ENCODE assay signal across 9 cellular contexts in genomic region chr13:27920677-27921420, GRCh38. TPM values are rescaled to one million over a fixed set of nuclear protein-coding genes. Genes with fewer than 3 reads are reported as not detected.
A peak's percentile ranks its signal among the peaks of the same experiment; 100 is the strongest.
DNase-seq lines count a peak whose midpoint lies in the region; FAIRE-seq and TF ChIP-seq lines count a peak whose summit lies in the region.
"Had no signal": no experiment of that assay in that cellular context is flagged by ENCODE, and none has a peak within 500 bp of the region (broad histone marks: within the 10 kb centered on the region; RNA-seq: fewer than 3 reads in every experiment).

No MANE protein-coding gene starts in this region.

- no peaks in the 10 kb centered on the region for H3K79me2 ChIP-seq in fibroblast of lung (ENCODE audit: control insufficient read depth, insufficient read depth, low read length)

- H3K27me3 ChIP-seq in SJSA1 (replicated peaks) (peaks cover 83% of the 10 kb centered on the region), fibroblast of lung (ENCODE audit: control insufficient read depth, insufficient read depth, low read length) (peaks cover 85% of the 10 kb centered on the region)

- no peak for TF ChIP-seq CTCF in fibroblast of lung (conservative IDR thresholded peaks at IDR 0.05 in 1 of 2, IDR thresholded peaks at IDR 0.05 in 1 of 2; ENCODE audit: low read depth in 1 of 2, low read length in 2 of 2)

- peaks cover 13% of the 10 kb centered on the region for H3K4me1 ChIP-seq in SJSA1 (replicated peaks)
- H3K4me1 ChIP-seq in fibroblast of lung (ENCODE audit: control insufficient read depth, extremely low read depth, insufficient read depth, low read length) = no peaks in the 10 kb centered on the region

- H3K4me2 ChIP-seq in fibroblast of lung (ENCODE audit: extremely low read depth, insufficient read depth, low read length) = peak overlapping the region; percentile 15

- no peak for TF ChIP-seq POLR2A in GM12891 (IDR thresholded peaks at IDR 0.05; ENCODE audit: low read depth, low read length)
- no peak for TF ChIP-seq POLR2A in H54 (IDR thresholded peaks at IDR 0.05; ENCODE audit: low read depth, low read length)

- DNase-seq in DMS79 treated with DMSO at 0.1 percent for 48 hours (lab: John Stamatoyannopoulos, UW) (peak; percentile 3), DMS79 (lab: John Stamatoyannopoulos, UW) (no peak), SJSA1 (ENCODE audit: low read depth in 1 of 2, low spot score in 2 of 2) (no peak), fibroblast of lung (ENCODE audit: low read depth in 2 of 2) (peak in 1 of 2 donors; percentile 18), retina (peak; percentile 74), NCI-H146 treated with DMSO at 0.1 percent for 48 hours (lab: John Stamatoyannopoulos, UW; ENCODE audit: unreplicated experiment) (no peak), GM12891 (ENCODE audit: insufficient read length, low spot score) (no peak), H54 (ENCODE audit: insufficient read length, low spot score) (no peak)

- no peaks in the 10 kb centered on the region for H3K36me3 ChIP-seq in SJSA1
- no peaks in the 10 kb centered on the region for H3K36me3 ChIP-seq in fibroblast of lung (ENCODE audit: control insufficient read depth, insufficient read depth, low read length)

- H3K9me3 ChIP-seq in SJSA1 (replicated peaks) = no peaks in the 10 kb centered on the region
- H3K9me3 ChIP-seq in fibroblast of lung (ENCODE audit: control insufficient read depth, insufficient read depth, low read depth, low read length) = no peaks in the 10 kb centered on the region

- FAIRE-seq in GM12891 (lab: Jason Lieb, UNC) (no peak), H54 (lab: Jason Lieb, UNC) (no peak)

- H3K4me3 ChIP-seq in SJSA1 (peak overlapping the region; percentile 16), fibroblast of lung (replicated peaks in 1 of 4; ENCODE audit: control extremely low read depth in 1 of 4, insufficient read depth in 1 of 4, low read depth in 3 of 4, low read length in 4 of 4) (peak overlapping the region in 2 of 4 experiments; percentile 20 to 30)

- H2AFZ ChIP-seq in fibroblast of lung (ENCODE audit: low read length) = no peak overlapping the region

- H3K9ac ChIP-seq in fibroblast of lung (ENCODE audit: insufficient read depth, low read length) = no peak overlapping the region

- no peaks in the 10 kb centered on the region for H4K20me1 ChIP-seq in fibroblast of lung (ENCODE audit: control insufficient read depth, extremely low read depth, insufficient read depth, low read length)

- H3K27ac ChIP-seq in SJSA1 (no peak overlapping the region), fibroblast of lung (ENCODE audit: insufficient read depth, low read length) (no peak overlapping the region)

TF ChIP-seq in GM12891, 5 proteins besides CTCF, POLR2A, EP300 and RAD21:
- TF ChIP-seq PAX5 (IDR thresholded peaks at IDR 0.05; ENCODE audit: insufficient read depth, low read length, severe bottlenecking) (no peak), TAF1 (IDR thresholded peaks at IDR 0.05; ENCODE audit: low read depth, low read length) (no peak), SPI1 (IDR thresholded peaks at IDR 0.05; ENCODE audit: low read depth, low read length) (no peak), POU2F2 (IDR thresholded peaks at IDR 0.05; ENCODE audit: low read depth, low read length) (no peak), POLR2AphosphoS5 (IDR thresholded peaks at IDR 0.05; ENCODE audit: low read depth, low read length) (no peak)

RNA-seq across cellular contexts. Expression of gene PDX1, which starts 1.0 kb away (rescaled TPM):
- not detected in 2 replicates for total RNA-seq in SJSA1 (2014; rRNA removed; shearing (Covaris generic))
- not detected in 2 replicates for total RNA-seq in fibroblast of lung
- not detected in 2 replicates for polyA plus RNA-seq in fibroblast of lung
- polyA plus RNA-seq in fibroblast of lung (2012) = not detected in 2 replicates
- not detected in 2 replicates for polyA minus RNA-seq in fibroblast of lung (ENCODE audit: low replicate concordance)
- not detected for polyA plus RNA-seq in GM12891 (2012; ENCODE audit: low read depth, missing spikeins)
- total RNA-seq: T-helper 2 cell treated with Interferon-gamma antibody and Interleukin-4, amounts not matched to agents 100 ng/mL and 5 ng/mL, for 36 hours had no signal

RNA-seq across cellular contexts. Expression of gene CDX2, which starts 48.3 kb away (rescaled TPM):
- total RNA-seq in SJSA1 (2014; rRNA removed; shearing (Covaris generic)) = not detected in 2 replicates
- not detected in 2 replicates for total RNA-seq in fibroblast of lung
- polyA plus RNA-seq in fibroblast of lung = not detected in 2 replicates
- not detected in 2 replicates for polyA plus RNA-seq in fibroblast of lung (2012)
- not detected in 2 replicates for polyA minus RNA-seq in fibroblast of lung (ENCODE audit: low replicate concordance)
- polyA plus RNA-seq in GM12891 (2012; ENCODE audit: low read depth, missing spikeins) = not detected
- total RNA-seq: T-helper 2 cell treated with Interferon-gamma antibody and Interleukin-4, amounts not matched to agents 100 ng/mL and 5 ng/mL, for 36 hours had no signal

Comparison
In these comparisons a context has a peak if more than half of its experiments do, and no peak if none do; other contexts are left out.
1. DNase-seq: peak in DMS79 treated with DMSO at 0.1 percent for 48 hours (single experiment) and retina (single experiment); none in DMS79 (single experiment), SJSA1 (0 of 2), NCI-H146 treated with DMSO at 0.1 percent for 48 hours (single experiment), GM12891 (single experiment) and H54 (single experiment).